In the genomic region with DNA sequence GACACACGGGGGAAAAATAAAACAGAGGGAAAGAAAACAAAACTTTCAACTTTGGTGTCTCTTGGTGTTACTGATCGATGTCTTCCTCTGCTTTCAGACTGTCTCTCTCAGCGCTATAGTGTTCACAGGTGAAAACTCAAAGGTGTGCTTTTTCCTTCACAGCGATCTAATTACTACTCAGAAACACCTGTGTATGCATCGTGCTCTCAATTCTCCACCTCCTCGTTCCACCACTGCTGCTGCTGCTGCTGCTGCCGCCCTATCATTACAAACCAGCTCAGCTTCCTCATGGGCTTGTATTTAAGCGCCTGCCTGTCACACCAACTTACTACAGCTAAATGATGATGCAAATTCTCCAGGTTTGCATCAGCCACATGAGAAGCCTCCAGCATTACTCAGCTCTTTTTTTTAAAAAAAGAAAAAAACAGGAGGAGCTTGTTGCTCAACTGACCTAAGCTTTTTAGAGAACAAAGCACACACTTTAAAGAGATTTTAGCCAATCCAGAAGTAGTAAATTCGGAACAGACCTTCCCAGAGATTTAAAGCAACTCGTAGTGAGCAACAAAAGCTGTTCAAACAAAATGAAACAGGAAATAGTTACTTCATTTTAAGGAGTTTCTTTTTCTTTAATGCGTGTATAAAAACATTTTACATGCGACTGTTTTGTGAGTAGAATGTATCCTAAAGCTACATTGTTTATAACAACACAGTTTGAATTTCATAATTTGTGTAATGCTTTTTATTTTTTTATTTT, we compare ENCODE assay signal across 8 cellular contexts. TPM values are rescaled to one million over a fixed set of nuclear protein-coding genes. Genes with fewer than 3 reads are reported as not detected.
DNase-seq lines count a peak whose midpoint lies in the region; ATAC-seq and FAIRE-seq lines count a peak whose summit lies in the region.

A gene (minus strand): TSS at position 274 of the 754 bp plus-strand sequence. CDS start 280 bp downstream, outside the sequence.

- peak; percentile 99 for ATAC-seq in HG02623 (IDR thresholded peaks at IDR 0.05; ENCODE audit: unreplicated experiment)

- H3K27me3 ChIP-seq in iPS-18a (ENCODE audit: control insufficient read depth, insufficient read depth, low read length), result no peaks in the 10 kb centered on the region
- no peaks in the 10 kb centered on the region for H3K27me3 ChIP-seq in small intestine (ENCODE audit: control insufficient read depth in 2 of 2, insufficient read depth in 2 of 2, low read length in 2 of 2)

- H3K36me3 ChIP-seq in iPS-18a (ENCODE audit: control insufficient read depth, low read depth, low read length), result no peaks in the 10 kb centered on the region
- no peaks in the 10 kb centered on the region for H3K36me3 ChIP-seq in small intestine (ENCODE audit: control insufficient read depth in 2 of 2, insufficient read depth in 2 of 2, low read length in 2 of 2)

- H3K9me3 ChIP-seq in iPS-18a (ENCODE audit: control insufficient read depth, low read depth, low read length) (no peaks in the 10 kb centered on the region), small intestine (ENCODE audit: control insufficient read depth, low read depth) (no peaks in the 10 kb centered on the region)

- WGBS in small intestine, 3 donors, result 2 to 10% (median 3%) methylated on average over 12 of the region's 12 CpGs

- H3K9ac ChIP-seq in iPS-18a (ENCODE audit: low read length), result peak within 1 kb of the TSS; percentile 98

- peak; percentile 67 for DNase-seq in activated effector memory CD4-positive, alpha-beta T cell treated with anti-CD3 and anti-CD28 coated beads, Interleukin-2, amount 50 U/mL, for 16 hours
- no peak for DNase-seq in activated effector memory CD4-positive, alpha-beta T cell treated with Interleukin-2 at 50 U/mL for 16 hours
- DNase-seq in NAMALWA (ENCODE audit: low spot score) (peak; percentile 98), SK-N-DZ (ENCODE audit: low spot score) (peak; percentile 70), brain pericyte (ENCODE audit: low read depth, low spot score) (peak; percentile 84), small intestine (peak; percentile 90)

- H3K4me1 ChIP-seq in iPS-18a (ENCODE audit: control insufficient read depth, low read depth, low read length), result peaks cover 14% of the 10 kb centered on the region
- H3K4me1 ChIP-seq in small intestine (ENCODE audit: control insufficient read depth in 2 of 2, insufficient read depth in 1 of 2, low read depth in 1 of 2, low read length in 1 of 2), result peaks cover 0 to 2% of the 10 kb centered on the region in 2 donors

- H3K27ac ChIP-seq in iPS-18a (ENCODE audit: low read length) (peak within 1 kb of the TSS; percentile 98), small intestine (ENCODE audit: low read depth in 1 of 2, low read length in 1 of 2) (peak within 1 kb of the TSS; percentile 5 to 91)

- H3K4me3 ChIP-seq in iPS-18a (ENCODE audit: low read length) (peak within 1 kb of the TSS; percentile 90), small intestine (ENCODE audit: low read depth in 1 of 2, low read length in 2 of 2) (peak within 1 kb of the TSS in 1 of 2 donors; percentile 34)

- peak; percentile 96 for FAIRE-seq in small intestine (lab: Jason Lieb, UNC)

RNA-seq across cellular contexts. Expression of the gene that starts here (rescaled TPM):
- polyA plus RNA-seq in SK-N-DZ (2014; cell fraction: cytosol; rRNA removed), result 0.78 and 1.1 TPM in 2 replicates
- polyA plus RNA-seq in SK-N-DZ (2014; cell fraction: nucleus; rRNA removed), result 0.38 and 0.59 TPM in 2 replicates
- polyA plus RNA-seq in small intestine, result 1 to 10 TPM in 1 of 3 donors, under 1 TPM in 2; 0.22 to 5.6 (median 0.54) TPM
